ENCODE assay signal across 23 cellular contexts in the genomic region with DNA sequence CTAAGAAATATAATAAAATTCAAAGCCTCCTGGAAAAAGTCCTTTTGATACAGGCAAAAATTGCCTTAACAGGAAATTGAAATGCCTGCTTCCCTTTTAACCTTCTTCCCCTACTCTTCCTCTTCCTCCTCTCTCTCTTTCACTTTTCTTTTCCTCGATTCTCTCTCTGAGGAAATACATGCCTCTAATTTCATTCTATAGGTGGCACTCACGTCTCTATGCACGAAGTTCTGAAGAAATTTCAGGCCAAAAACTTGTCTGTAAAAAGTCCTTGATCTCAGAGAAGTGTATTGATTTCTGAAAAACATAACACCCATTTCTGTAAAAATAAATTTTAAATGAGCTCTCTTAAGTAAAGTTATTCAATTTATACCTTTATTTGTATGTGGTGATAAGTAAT.
"Had no signal": no experiment of that assay in that cellular context is flagged by ENCODE, and none has a peak within 500 bp of the region (broad histone marks: within the 10 kb centered on the region; RNA-seq: fewer than 3 reads in every experiment).

No MANE protein-coding gene starts in this region.

- H3K27ac Mint-ChIP-seq: activated naive CD8-positive, alpha-beta T cell; mesothelial cell of epicardium; T-helper 2 cell treated with Interferon-gamma antibody and Interleukin-4, amounts not matched to agents 5 μg/mL and 100 μg/mL, for 36 hours had no signal

- H3K27me3 ChIP-seq: spleen, testis, transverse colon had no signal

- DNase-seq: activated CD4-positive, alpha-beta T cell treated with anti-CD3 and anti-CD28 coated beads for 4 hours; activated CD4-positive, alpha-beta T cell treated with anti-CD3 and anti-CD28 coated beads, Interleukin-2, amount 50 U/mL, for 48 hours; activated CD8-positive, alpha-beta memory T cell treated with anti-CD3 and anti-CD28 coated beads for 24 hours; activated effector memory CD4-positive, alpha-beta T cell treated with Interleukin-2 at 50 U/mL for 16 hours; activated naive CD4-positive, alpha-beta T cell treated with Interleukin-2 at 50 U/mL for 16 hours; anterior cingulate cortex; cerebellar nuclear complex; dorsolateral prefrontal cortex; effector memory CD4-positive, alpha-beta T cell; left colon; naive B cell; occipital lobe; right cardiac atrium; spleen; stimulated activated naive CD4-positive, alpha-beta T cell treated with Interleukin-2 at 50 U/mL for 16 hours; testis; transverse colon had no signal

- H3K4me3 Mint-ChIP-seq: activated naive CD8-positive, alpha-beta T cell; mesothelial cell of epicardium; naive B cell; neural crest cell; T-helper 2 cell treated with Interferon-gamma antibody and Interleukin-4, amounts not matched to agents 5 μg/mL and 100 μg/mL, for 36 hours had no signal

- H3K9me3 Mint-ChIP-seq: mesothelial cell of epicardium; T-helper 2 cell treated with Interferon-gamma antibody and Interleukin-4, amounts not matched to agents 5 μg/mL and 100 μg/mL, for 36 hours had no signal

- H3K9ac ChIP-seq: parathyroid adenoma had no signal

- H3K27me3 Mint-ChIP-seq: naive B cell had no signal

- H3K9me3 ChIP-seq: spleen, testis, transverse colon had no signal

- H3K4me3 ChIP-seq: coronary artery, dorsolateral prefrontal cortex, spleen, testis, transverse colon had no signal

- H3K36me3 ChIP-seq: spleen, transverse colon had no signal

- H3K4me1 Mint-ChIP-seq: naive B cell had no signal

- H3K4me1 ChIP-seq: parathyroid adenoma, spleen, testis, transverse colon had no signal

- H3K79me2 ChIP-seq: parathyroid adenoma had no signal

- H3K27ac ChIP-seq: coronary artery, dorsolateral prefrontal cortex, parathyroid adenoma, spleen, testis, transverse colon had no signal

- H2AFZ ChIP-seq: parathyroid adenoma had no signal

- H3K36me3 Mint-ChIP-seq: activated naive CD8-positive, alpha-beta T cell; mesothelial cell of epicardium; naive B cell had no signal
